ENCODE assay signal across 16 cellular contexts in genomic region chr6:139144490-139145085, GRCh38. TPM values are rescaled to one million over a fixed set of nuclear protein-coding genes. Genes with fewer than 3 reads are reported as not detected.
DNase-seq lines count a peak whose midpoint lies in the region; ATAC-seq and TF ChIP-seq lines count a peak whose summit lies in the region.
"Had no signal": no experiment of that assay in that cellular context is flagged by ENCODE, and none has a peak within 500 bp of the region (broad histone marks: within the 10 kb centered on the region; RNA-seq: fewer than 3 reads in every experiment).

No MANE protein-coding gene starts in this region.

- peaks cover 99% of the 10 kb centered on the region for H4K20me1 ChIP-seq in BLaER1

- H3K9ac ChIP-seq in BLaER1: no peak overlapping the region

- no peak overlapping the region for H3K27ac ChIP-seq in BLaER1
- peak overlapping the region; percentile 62 for H3K27ac ChIP-seq in CD4-positive, CD25-positive, alpha-beta regulatory T cell (ENCODE audit: insufficient read depth, low read length, poor library complexity, severe bottlenecking)
- H3K27ac ChIP-seq: pancreas, RWPE1 had no signal

- TF ChIP-seq CTCF in progenitor cell of endocrine pancreas (IDR thresholded peaks at IDR 0.05; ENCODE audit: unreplicated experiment): no peak

- peaks cover 4% of the 10 kb centered on the region; the same call in 1 of the 2 replicates for H3K9me3 ChIP-seq in BLaER1
- no peaks in the 10 kb centered on the region for H3K9me3 ChIP-seq in CD4-positive, CD25-positive, alpha-beta regulatory T cell (ENCODE audit: control insufficient read depth in 2 of 2, low read length in 2 of 2)
- H3K9me3 ChIP-seq: pancreas had no signal

- peaks cover 30% of the 10 kb centered on the region for H3K36me3 ChIP-seq in BLaER1
- peaks cover 10% of the 10 kb centered on the region for H3K36me3 ChIP-seq in CD4-positive, CD25-positive, alpha-beta regulatory T cell (ENCODE audit: control insufficient read depth, insufficient read depth, low read length)
- H3K36me3 ChIP-seq: pancreas had no signal

- peak overlapping the region; percentile 83 to 91 (median 84) for H3K27ac Mint-ChIP-seq in CD4-positive, CD25-positive, alpha-beta regulatory T cell
- H3K27ac Mint-ChIP-seq in naive B cell: peak overlapping the region in 4 of 6 donors; percentile 3 to 78 (median 64)
- H3K27ac Mint-ChIP-seq in progenitor cell of endocrine pancreas: no peak overlapping the region
- H3K27ac Mint-ChIP-seq: type B pancreatic cell had no signal

- no peaks in the 10 kb centered on the region for H3K27me3 Mint-ChIP-seq in CD4-positive, CD25-positive, alpha-beta regulatory T cell
- H3K27me3 Mint-ChIP-seq in naive B cell: no peaks in the 10 kb centered on the region
- no peaks in the 10 kb centered on the region for H3K27me3 Mint-ChIP-seq in progenitor cell of endocrine pancreas
- H3K27me3 Mint-ChIP-seq: type B pancreatic cell had no signal

- ATAC-seq in CD4-positive, CD25-positive, alpha-beta regulatory T cell (ENCODE audit: low read depth in 2 of 2): no peak
- ATAC-seq in naive B cell (ENCODE audit: low read depth in 2 of 2) (peak in 1 of 2 donors; percentile 18), GM19452 (IDR thresholded peaks at IDR 0.05; ENCODE audit: unreplicated experiment) (no peak)
- ATAC-seq: pancreas had no signal

- DNase-seq in CD4-positive, CD25-positive, alpha-beta regulatory T cell: no peak
- DNase-seq in activated T-cell treated with anti-CD3 and anti-CD28 coated beads, Interleukin-2, amount 50 U/mL, for 48 hours: peak; percentile 52 to 63
- DNase-seq in naive B cell: no peak
- DNase-seq in progenitor cell of endocrine pancreas (ENCODE audit: low spot score, unreplicated experiment): no peak
- DNase-seq in GDM1 (lab: John Stamatoyannopoulos, UW): no peak
- DNase-seq: amniotic stem cell, glutamatergic neuron, midbrain, MM.1S, NCI-H2081 treated with DMSO at 0.1 percent for 48 hours, NCI-H82, pancreas had no signal

- H3K36me3 Mint-ChIP-seq in CD4-positive, CD25-positive, alpha-beta regulatory T cell: peaks cover 18% of the 10 kb centered on the region
- H3K36me3 Mint-ChIP-seq in naive B cell (no peaks in the 10 kb centered on the region), progenitor cell of endocrine pancreas (ENCODE audit: insufficient read depth) (peaks cover 1% of the 10 kb centered on the region)

- H3K4me2 ChIP-seq in BLaER1: peak overlapping the region; percentile 23; the same call in 1 of the 2 replicates

- peak overlapping the region; percentile 57 to 97 (median 82) for H3K4me3 Mint-ChIP-seq in CD4-positive, CD25-positive, alpha-beta regulatory T cell
- H3K4me3 Mint-ChIP-seq in naive B cell (peak overlapping the region in 6 of 8 donors; percentile 20 to 67 (median 40)), progenitor cell of endocrine pancreas (ENCODE audit: low read depth) (no peak overlapping the region)
- H3K4me3 Mint-ChIP-seq: type B pancreatic cell had no signal

- no peak overlapping the region for H3K4me3 ChIP-seq in BLaER1
- peak overlapping the region; percentile 87 for H3K4me3 ChIP-seq in CD4-positive, CD25-positive, alpha-beta regulatory T cell (ENCODE audit: low read depth, low read length)
- H3K4me3 ChIP-seq: pancreas had no signal

- H3K4me1 Mint-ChIP-seq in CD4-positive, CD25-positive, alpha-beta regulatory T cell: peaks cover 65 to 94% (median 80%) of the 10 kb centered on the region in 4 donors
- H3K4me1 Mint-ChIP-seq in naive B cell (peaks cover 77 to 97% (median 88%) of the 10 kb centered on the region in 3 donors), progenitor cell of endocrine pancreas (ENCODE audit: low read depth) (peaks cover 12% of the 10 kb centered on the region)

- no peaks in the 10 kb centered on the region for H3K9me3 Mint-ChIP-seq in CD4-positive, CD25-positive, alpha-beta regulatory T cell
- H3K9me3 Mint-ChIP-seq in naive B cell (no peaks in the 10 kb centered on the region), progenitor cell of endocrine pancreas (ENCODE audit: low read depth) (no peaks in the 10 kb centered on the region)

- peaks cover 27% of the 10 kb centered on the region for H3K4me1 ChIP-seq in BLaER1
- H3K4me1 ChIP-seq in CD4-positive, CD25-positive, alpha-beta regulatory T cell (ENCODE audit: control insufficient read depth, insufficient read depth, low read length, poor library complexity, severe bottlenecking): peaks cover 95% of the 10 kb centered on the region

- H3K27me3 ChIP-seq in BLaER1: no peaks in the 10 kb centered on the region
- no peaks in the 10 kb centered on the region for H3K27me3 ChIP-seq in CD4-positive, CD25-positive, alpha-beta regulatory T cell (ENCODE audit: control insufficient read depth, insufficient read depth, low read length)
- H3K27me3 ChIP-seq: pancreas had no signal

RNA-seq across cellular contexts. Expression of gene HECA, which starts 9.7 kb away (rescaled TPM):
- 165 TPM for total RNA-seq in CD4-positive, CD25-positive, alpha-beta regulatory T cell
- 1 to 10 TPM; 5.2 to 7.9 (median 6.3) TPM for polyA plus RNA-seq in CD4-positive, CD25-positive, alpha-beta regulatory T cell
- polyA plus RNA-seq in naive B cell (ENCODE audit: low read depth in 6 of 6): 1 to 10 TPM; 4.0 to 6.2 (median 4.6) TPM
- 10.9 TPM in 2 replicates for total RNA-seq in progenitor cell of endocrine pancreas

Comparison
In these comparisons a context has a peak if more than half of its experiments do, and no peak if none do; other contexts are left out.
1. DNase-seq: peak in activated T-cell treated with anti-CD3 and anti-CD28 coated beads, Interleukin-2, amount 50 U/mL, for 48 hours (2 of 2); none in CD4-positive, CD25-positive, alpha-beta regulatory T cell (0 of 3), naive B cell (single experiment), progenitor cell of endocrine pancreas (single experiment) and GDM1 (single experiment).
2. RNA of gene HECA, which starts 9.7 kb away (total RNA-seq): 165 TPM in CD4-positive, CD25-positive, alpha-beta regulatory T cell (single experiment); 10.9 TPM in progenitor cell of endocrine pancreas; every median in the first group is over 10 times any median in the second.